23 cellular contexts compared by ENCODE assay signal in genomic region chr3:49914906-49915305, GRCh38. TPM values are rescaled to one million over a fixed set of nuclear protein-coding genes. Genes with fewer than 3 reads are reported as not detected.
DNase-seq lines count a peak whose midpoint lies in the region; ATAC-seq and TF ChIP-seq lines count a peak whose summit lies in the region.
"Had no signal": no experiment of that assay in that cellular context is flagged by ENCODE, and none has a peak within 500 bp of the region (broad histone marks: within the 10 kb centered on the region; RNA-seq: fewer than 3 reads in every experiment).

No MANE protein-coding gene starts in this region.

- TF ChIP-seq CTCF in mammary epithelial cell (conservative IDR thresholded peaks at IDR 0.05 in 1 of 2, IDR thresholded peaks at IDR 0.05 in 1 of 2; ENCODE audit: extremely low read depth in 1 of 2, insufficient read depth in 1 of 2, low read depth in 1 of 2, low read length in 2 of 2) (no peak), MCF 10A (IDR thresholded peaks at IDR 0.05; ENCODE audit: unreplicated experiment) (no peak), left ventricle myocardium inferior (IDR thresholded peaks at IDR 0.05; ENCODE audit: borderline replicate concordance) (no peak)

- no peak overlapping the region for H2AFZ ChIP-seq in mammary epithelial cell (ENCODE audit: low read depth, low read length)

- CTCF ChIA-PET in mammary epithelial cell (lab: Charles Lee; ENCODE audit: low non-redundant PET), result no interaction called here
- CTCF ChIA-PET in MCF 10A (lab: Yijun Ruan, JAX), result interaction anchor here (0.6 to 4.6 kb wide), 6 partner anchors 8 to 175 kb away, joined by 3 to 35 read pairs (median 5); partner anchors contain the start of gene INKA1
- CTCF ChIA-PET in T-cell (lab: Charles Lee), result no interaction called here

- H3K4me3 ChIP-seq in mammary epithelial cell (replicated peaks in 1 of 3; ENCODE audit: insufficient read depth in 1 of 3, low read depth in 2 of 3, low read length in 3 of 3) (no peak overlapping the region), left ventricle myocardium inferior (no peak overlapping the region)
- H3K4me3 ChIP-seq: Peyer's patch had no signal

- in situ Hi-C loops in mammary epithelial cell (cut with MboI; ENCODE audit: low sequenced_read_pairs in 2 of 2), result no loop called here

- H3K9me3 ChIP-seq in mammary epithelial cell (replicated peaks; ENCODE audit: insufficient read depth, low read length), result no peaks in the 10 kb centered on the region
- H3K9me3 ChIP-seq in left ventricle myocardium inferior (replicated peaks), result no peaks in the 10 kb centered on the region
- H3K9me3 ChIP-seq: BE2C, Peyer's patch had no signal

- H3K4me1 Mint-ChIP-seq in MCF 10A (ENCODE audit: insufficient read depth, unreplicated experiment) (no peaks in the 10 kb centered on the region), T-cell (peaks cover 0 to 6% (median 3%) of the 10 kb centered on the region in 3 donors)

- POLR2A ChIA-PET in MCF 10A (lab: Yijun Ruan, JAX), result interaction anchor here (0.6 to 2.7 kb wide), 9 partner anchors 9 to 134 kb away, joined by 3 to 20 read pairs (median 5); partner anchors contain the start of genes INKA1, IP6K1 and MON1A
- POLR2A ChIA-PET in T-cell (lab: Charles Lee), result interaction anchor here in 1 of 2 donors (0.7 kb wide), 1 partner anchor 12 kb away, joined by 5 read pairs; no protein-coding TSS in a partner anchor

- H3K27ac ChIP-seq in mammary epithelial cell (ENCODE audit: insufficient read depth, low read depth, low read length) (no peak overlapping the region), left ventricle myocardium inferior (replicated peaks) (no peak overlapping the region)
- H3K27ac ChIP-seq: Peyer's patch had no signal

- H3K4me1 ChIP-seq in mammary epithelial cell (ENCODE audit: insufficient read depth, low read length) (no peaks in the 10 kb centered on the region), left ventricle myocardium inferior (no peaks in the 10 kb centered on the region)
- H3K4me1 ChIP-seq: Peyer's patch had no signal

- DNase-seq in mammary epithelial cell (peak; percentile 17), MCF 10A (ENCODE audit: unreplicated experiment) (no peak), amniotic epithelial cell (ENCODE audit: low read depth) (peak; percentile 88), left colon (no peak), islet precursor cell (no peak), T-cell (no peak), left ventricle myocardium inferior (no peak), NCI-H748 treated with DMSO at 0.1 percent for 48 hours (lab: John Stamatoyannopoulos, UW) (no peak)
- DNase-seq: 8988T; BE2C; CD4-positive, alpha-beta T cell; DMS53; HFFc6; IMR-90; NCI-H1436 treated with DMSO at 0.1 percent for 48 hours; NCI-H2029 treated with DMSO at 0.1 percent for 48 hours; NCI-H774; Peyer's patch; SHP77 had no signal

- no peaks in the 10 kb centered on the region for H3K36me3 ChIP-seq in mammary epithelial cell (ENCODE audit: insufficient read depth, low read length)
- peaks cover 28% of the 10 kb centered on the region for H3K36me3 ChIP-seq in left ventricle myocardium inferior
- H3K36me3 ChIP-seq: BE2C had no signal

- H3K4me3 Mint-ChIP-seq in MCF 10A (ENCODE audit: unreplicated experiment) (no peak overlapping the region), T-cell (no peak overlapping the region)
- H3K4me3 Mint-ChIP-seq: CD4-positive, alpha-beta T cell; HFFc6 had no signal

- ATAC-seq in left colon (peak; percentile 31), T-cell (replicated peaks in 1 of 4) (no peak)

- dilution Hi-C loops in mammary epithelial cell (cut with HindIII; ENCODE audit: low sequenced_read_pairs), result no loop called here

- 100% methylated on average over 2 of the region's 2 CpGs for WGBS in mammary epithelial cell (ENCODE audit: low coverage, missing lambda C conversion rate)

- no TSS peak for BruUV-seq in mammary epithelial cell (replicated peaks; lab: Mats Ljungman, UMichigan)
- BruUV-seq in MCF 10A (replicated peaks; lab: Mats Ljungman, UMichigan), result no TSS peak

- H3K4me2 ChIP-seq in mammary epithelial cell (ENCODE audit: insufficient read depth, low read depth, low read length), result no peak overlapping the region

- H3K9ac ChIP-seq in mammary epithelial cell (ENCODE audit: insufficient read depth, low read length), result no peak overlapping the region

- H3K27ac Mint-ChIP-seq in MCF 10A (ENCODE audit: low read depth, unreplicated experiment), result no peak overlapping the region
- no peak overlapping the region for H3K27ac Mint-ChIP-seq in T-cell
- H3K27ac Mint-ChIP-seq: CD4-positive, alpha-beta T cell; HFFc6 had no signal

- H3K79me2 ChIP-seq in mammary epithelial cell (ENCODE audit: insufficient read depth, low read length), result peaks cover 5% of the 10 kb centered on the region

- peaks cover 6% of the 10 kb centered on the region for H3K36me3 Mint-ChIP-seq in MCF 10A (ENCODE audit: insufficient read depth, unreplicated experiment)
- peaks cover 29% of the 10 kb centered on the region for H3K36me3 Mint-ChIP-seq in T-cell

- H3K9me3 Mint-ChIP-seq in MCF 10A (ENCODE audit: unreplicated experiment), result no peaks in the 10 kb centered on the region
- H3K9me3 Mint-ChIP-seq in T-cell, result no peaks in the 10 kb centered on the region
- H3K9me3 Mint-ChIP-seq: CD4-positive, alpha-beta T cell; HFFc6 had no signal

- H3K27me3 Mint-ChIP-seq in MCF 10A (ENCODE audit: insufficient read depth, unreplicated experiment) (no peaks in the 10 kb centered on the region), T-cell (no peaks in the 10 kb centered on the region)
- H3K27me3 Mint-ChIP-seq: CD4-positive, alpha-beta T cell had no signal

- H4K20me1 ChIP-seq in mammary epithelial cell (ENCODE audit: insufficient read depth, low read length), result no peaks in the 10 kb centered on the region

- no peaks in the 10 kb centered on the region for H3K27me3 ChIP-seq in mammary epithelial cell (ENCODE audit: insufficient read depth, low read length)
- H3K27me3 ChIP-seq in left ventricle myocardium inferior (ENCODE audit: low read depth), result no peaks in the 10 kb centered on the region
- H3K27me3 ChIP-seq: BE2C, Peyer's patch had no signal

- intact Hi-C loops in mammary epithelial cell (cut with micrococcal nuclease) (no loop called here), MCF 10A (cut with micrococcal nuclease) (no loop called here), left colon (cut with DNase I, micrococcal nuclease) (no loop called here), left ventricle myocardium inferior (cut with micrococcal nuclease) (no loop called here)

RNA-seq across cellular contexts. Expression of gene MST1R, which starts 11.2 kb away (rescaled TPM):
- total RNA-seq in mammary epithelial cell (10 to 100 TPM in 1 of 2 donors, 1 to 10 TPM in 1; 7.7 to 62.2 TPM), MCF 10A (2022) (66.4 and 103 TPM in 2 replicates), left colon (100 to 1,000 TPM; 124 to 145 TPM), T-cell (1 to 10 TPM in 4 of 5 donors, under 1 TPM in 1; 0.59 to 1.6 (median 1.3) TPM), left ventricle myocardium inferior (1.7 TPM)
- polyA plus RNA-seq in mammary epithelial cell, result 56.4 TPM
- 43.0 TPM for polyA minus RNA-seq in mammary epithelial cell
- total RNA-seq: LHCN-M2 had no signal

RNA-seq across cellular contexts. Expression of gene MON1A, which starts 14.7 kb away (rescaled TPM):
- total RNA-seq in mammary epithelial cell (10 to 100 TPM; 11.5 to 15.9 TPM), MCF 10A (2022) (9.6 and 18.6 TPM in 2 replicates), left colon (1 to 10 TPM; 9.4 TPM), T-cell (10 to 100 TPM in 3 of 5 donors, 1 to 10 TPM in 2; 5.4 to 15.0 (median 11.7) TPM), left ventricle myocardium inferior (8.4 TPM)
- 17.6 TPM for polyA plus RNA-seq in mammary epithelial cell
- 11.0 TPM for polyA minus RNA-seq in mammary epithelial cell

RNA-seq across cellular contexts. Expression of gene RBM6, which starts 25.0 kb away (rescaled TPM):
- total RNA-seq in mammary epithelial cell, result 10 to 100 TPM; 39.8 to 60.9 TPM
- polyA plus RNA-seq in mammary epithelial cell, result 22.9 TPM
- polyA minus RNA-seq in mammary epithelial cell, result 91.8 TPM
- 58.0 and 65.8 TPM in 2 replicates for total RNA-seq in MCF 10A (2022)
- 10 to 100 TPM; 63.7 to 76.6 TPM for total RNA-seq in left colon
- 100 to 1,000 TPM; 127 to 149 (median 140) TPM for total RNA-seq in T-cell
- total RNA-seq in left ventricle myocardium inferior, result 40.4 TPM

RNA-seq across cellular contexts. Expression of gene CAMKV, which starts 45.2 kb away (rescaled TPM):
- under 1 TPM in 1 of 2 donors, not detected in 1; 0.35 TPM for total RNA-seq in mammary epithelial cell
- polyA plus RNA-seq in mammary epithelial cell, result 0.03 TPM
- not detected for polyA minus RNA-seq in mammary epithelial cell
- total RNA-seq in MCF 10A (2022), result not detected in 2 replicates
- under 1 TPM; 0.12 to 0.34 TPM for total RNA-seq in left colon
- total RNA-seq in T-cell, result under 1 TPM in 3 of 5 donors, not detected in 2; 0.18 to 0.35 (median 0.28) TPM
- total RNA-seq in left ventricle myocardium inferior, result not detected
- total RNA-seq: H4, HFFc6, HT1080, IMR-90, NCI-H460 had no signal
- polyA plus RNA-seq: IMR-90 had no signal

RNA-seq across cellular contexts. Expression of gene TRAIP, which starts 58.5 kb away (rescaled TPM):
- total RNA-seq in mammary epithelial cell (10 to 100 TPM in 1 of 2 donors, 1 to 10 TPM in 1; 1.7 to 12.6 TPM), MCF 10A (2022) (7.1 and 9.3 TPM in 2 replicates), left colon (1 to 10 TPM; 3.2 to 5.3 TPM), T-cell (1 to 10 TPM; 4.0 to 5.7 (median 4.4) TPM), left ventricle myocardium inferior (0.63 TPM)
- 12.9 TPM for polyA plus RNA-seq in mammary epithelial cell
- polyA minus RNA-seq in mammary epithelial cell, result 29.5 TPM

Comparison
In these comparisons a context has a peak if more than half of its experiments do, and no peak if none do; other contexts are left out.
1. DNase-seq: peak in mammary epithelial cell (single experiment) and amniotic epithelial cell (single experiment); none in MCF 10A (single experiment), left colon (0 of 2), islet precursor cell (single experiment), T-cell (0 of 34), left ventricle myocardium inferior (single experiment) and NCI-H748 treated with DMSO at 0.1 percent for 48 hours (single experiment).